8 cellular contexts compared by ENCODE assay signal in genomic region chr2:161308178-161308955, GRCh38. TPM values are rescaled to one million over a fixed set of nuclear protein-coding genes. Genes with fewer than 3 reads are reported as not detected.
DNase-seq lines count a peak whose midpoint lies in the region; ATAC-seq and TF ChIP-seq lines count a peak whose summit lies in the region.

Gene PSMD14 (plus strand): TSS chr2:161308425. CDS start chr2:161318826, 10,401 bp downstream.

- intact Hi-C loops in esophagus muscularis mucosa (cut with DNase I): no loop called here

- peak within 1 kb of the TSS; percentile 52 to 69 (median 66) for H3K4me3 ChIP-seq in Peyer's patch
- H3K4me3 ChIP-seq in esophagus muscularis mucosa: peak within 1 kb of the TSS; percentile 71 to 90 (median 76)

- ATAC-seq in GM21723 (IDR thresholded peaks at IDR 0.05; ENCODE audit: unreplicated experiment): peak; percentile 98

- H3K27me3 ChIP-seq in Peyer's patch (no peaks in the 10 kb centered on the region), esophagus muscularis mucosa (no peaks in the 10 kb centered on the region)

- H3K27ac ChIP-seq in Peyer's patch (peak within 1 kb of the TSS; percentile 76 to 82 (median 77)), esophagus muscularis mucosa (replicated peaks in 1 of 4) (peak within 1 kb of the TSS; percentile 79 to 87 (median 84))

- peaks cover 0 to 15% (median 4%) of the 10 kb centered on the region in 4 donors for H3K4me1 ChIP-seq in Peyer's patch
- peaks cover 15 to 23% (median 21%) of the 10 kb centered on the region in 4 donors for H3K4me1 ChIP-seq in esophagus muscularis mucosa

- no peaks in the 10 kb centered on the region for H3K36me3 ChIP-seq in Peyer's patch
- H3K36me3 ChIP-seq in esophagus muscularis mucosa: no peaks in the 10 kb centered on the region

- peak; percentile 59 to 67 for TF ChIP-seq POLR2A in Peyer's patch (IDR thresholded peaks at IDR 0.05)
- TF ChIP-seq POLR2A in esophagus muscularis mucosa (IDR thresholded peaks at IDR 0.05; ENCODE audit: low read depth): no peak

- 1% methylated on average over 32 of the region's 60 CpGs for WGBS in esophagus muscularis mucosa

- TF ChIP-seq CTCF in Peyer's patch (IDR thresholded peaks at IDR 0.05): no peak
- TF ChIP-seq CTCF in esophagus muscularis mucosa (IDR thresholded peaks at IDR 0.05): no peak

- DNase-seq in DMS53 (lab: John Stamatoyannopoulos, UW) (peak; percentile 100), KG1 (lab: John Stamatoyannopoulos, UW) (peak; percentile 64), Peyer's patch (peak; percentile 93 to 97 (median 93)), esophagus muscularis mucosa (ENCODE audit: extremely low spot score) (peak; percentile 97), myocyte (ENCODE audit: low read depth) (peak; percentile 96)
- DNase-seq in activated T-cell treated with anti-CD3 and anti-CD28 coated beads, Interleukin-2, amount 50 U/mL, for 48 hours: peak; percentile 93
- peak; percentile 77 to 93 for DNase-seq in stimulated activated CD8-positive, alpha-beta memory T cell treated with anti-CD3 and anti-CD28 coated beads, Interleukin-7, amount 100 ng/mL, for 48 hours (ENCODE audit: extremely low read depth in 1 of 2, low read depth in 1 of 2)

- no peak for TF ChIP-seq EP300 in esophagus muscularis mucosa (IDR thresholded peaks at IDR 0.05)

- no peaks in the 10 kb centered on the region for H3K9me3 ChIP-seq in Peyer's patch
- peaks cover 0 to 5% (median 0%) of the 10 kb centered on the region in 4 donors for H3K9me3 ChIP-seq in esophagus muscularis mucosa

RNA-seq across cellular contexts. Expression of gene PSMD14, which starts in this region (rescaled TPM):
- 10 to 100 TPM; 22.3 to 35.1 (median 24.6) TPM for total RNA-seq in Peyer's patch
- 10 to 100 TPM; 26.1 to 46.2 (median 35.7) TPM for total RNA-seq in esophagus muscularis mucosa
- 107 and 108 TPM in 2 replicates for total RNA-seq in myocyte
- polyA plus RNA-seq in myocyte (2012): 45.9 TPM

Comparison
In these comparisons a context has a peak if more than half of its experiments do, and no peak if none do; other contexts are left out.
1. Peak in every context shown above with its lines: DNase-seq, ATAC-seq, H3K4me3 ChIP-seq and H3K27ac ChIP-seq.